ENCODE assay signal across 9 cellular contexts in genomic region chr15:90165659-90166489, GRCh38. TPM values are rescaled to one million over a fixed set of nuclear protein-coding genes. Genes with fewer than 3 reads are reported as not detected.
A peak's percentile ranks its signal among the peaks of the same experiment; 100 is the strongest.
DNase-seq lines count a peak whose midpoint lies in the region; ATAC-seq, FAIRE-seq and TF ChIP-seq lines count a peak whose summit lies in the region.
"Had no signal": no experiment of that assay in that cellular context is flagged by ENCODE, and none has a peak within 500 bp of the region (broad histone marks: within the 10 kb centered on the region; RNA-seq: fewer than 3 reads in every experiment).

No MANE protein-coding gene starts in this region.

- no peak overlapping the region for H3K4me3 ChIP-seq in Peyer's patch
- H3K4me3 ChIP-seq in muscle layer of duodenum (ENCODE audit: low read depth in 1 of 2, low read length in 2 of 2), result no peak overlapping the region

- peak; percentile 73 for ATAC-seq in HG03571 (IDR thresholded peaks at IDR 0.05; ENCODE audit: unreplicated experiment)

- H3K4me1 Mint-ChIP-seq in dendritic cell treated with granulocyte-macrophage colony-stimulating factor and Interleukin-4, amounts not matched to agents 40 ng/mL and 50 ng/mL, for 4 days (ENCODE audit: low read depth), result peaks cover 55% of the 10 kb centered on the region

- TF ChIP-seq POLR2A in Peyer's patch (IDR thresholded peaks at IDR 0.05), result peak in 1 of 2 donors; percentile 35

- no peaks in the 10 kb centered on the region for H3K9me3 Mint-ChIP-seq in dendritic cell treated with granulocyte-macrophage colony-stimulating factor and Interleukin-4, amounts not matched to agents 40 ng/mL and 50 ng/mL, for 4 days

- no peaks in the 10 kb centered on the region for H3K27me3 ChIP-seq in Peyer's patch
- H3K27me3 ChIP-seq in muscle layer of duodenum (ENCODE audit: low read depth, low read length), result no peaks in the 10 kb centered on the region

- no peaks in the 10 kb centered on the region for H3K27me3 Mint-ChIP-seq in dendritic cell treated with granulocyte-macrophage colony-stimulating factor and Interleukin-4, amounts not matched to agents 40 ng/mL and 50 ng/mL, for 4 days

- no peak for FAIRE-seq in urothelium cell line (lab: Jason Lieb, UNC)
- FAIRE-seq: G401.6 had no signal

- H3K36me3 ChIP-seq in Peyer's patch, result no peaks in the 10 kb centered on the region
- no peaks in the 10 kb centered on the region for H3K36me3 ChIP-seq in muscle layer of duodenum (ENCODE audit: control insufficient read depth in 1 of 2, insufficient read depth in 2 of 2, low read length in 2 of 2)

- DNase-seq in SKM-1 treated with dmso at 0.1 percent for 144 hours (lab: John Stamatoyannopoulos, UW; ENCODE audit: unreplicated experiment) (peak; percentile 59), SKM-1 (lab: John Stamatoyannopoulos, UW; ENCODE audit: unreplicated experiment) (no peak), Peyer's patch (peak; percentile 40 to 92 (median 92)), urothelium cell line (ENCODE audit: low spot score) (peak; percentile 96), occipital lobe (lab: John Stamatoyannopoulos, UW) (no peak)

- no peak overlapping the region for H3K4me3 Mint-ChIP-seq in dendritic cell treated with granulocyte-macrophage colony-stimulating factor and Interleukin-4, amounts not matched to agents 40 ng/mL and 50 ng/mL, for 4 days

- peak in 1 of 6 experiments; percentile 10 for TF ChIP-seq CTCF in Peyer's patch (IDR thresholded peaks at IDR 0.05)

- H3K9me3 ChIP-seq in Peyer's patch (no peaks in the 10 kb centered on the region), muscle layer of duodenum (ENCODE audit: control insufficient read depth in 1 of 2, low read length in 2 of 2) (no peaks in the 10 kb centered on the region)

- intact Hi-C loops in dendritic cell treated with granulocyte-macrophage colony-stimulating factor and Interleukin-4, amounts not matched to agents 40 ng/mL and 50 ng/mL, for 4 days (cut with micrococcal nuclease), result no loop called here

- H3K27ac ChIP-seq in Peyer's patch, result peak overlapping the region; percentile 1 to 89 (median 68)
- peak overlapping the region; percentile 91 for H3K27ac ChIP-seq in muscle layer of duodenum (ENCODE audit: low read length)

- H3K4me1 ChIP-seq in Peyer's patch, result peaks cover 0 to 29% (median 10%) of the 10 kb centered on the region in 4 donors
- peaks cover 0 to 9% of the 10 kb centered on the region in 2 donors for H3K4me1 ChIP-seq in muscle layer of duodenum (ENCODE audit: control insufficient read depth in 1 of 2, insufficient read depth in 2 of 2, low read length in 2 of 2)

- H3K36me3 Mint-ChIP-seq in dendritic cell treated with granulocyte-macrophage colony-stimulating factor and Interleukin-4, amounts not matched to agents 40 ng/mL and 50 ng/mL, for 4 days (ENCODE audit: low read depth), result no peaks in the 10 kb centered on the region

- peak overlapping the region; percentile 75 for H3K27ac Mint-ChIP-seq in dendritic cell treated with granulocyte-macrophage colony-stimulating factor and Interleukin-4, amounts not matched to agents 40 ng/mL and 50 ng/mL, for 4 days

RNA-seq across cellular contexts. Expression of gene SEMA4B, which starts 35.3 kb away (rescaled TPM):
- total RNA-seq in Peyer's patch, result 100 to 1,000 TPM in 2 of 4 donors, 10 to 100 TPM in 2; 63.2 to 147 (median 91.3) TPM
- 36.3 TPM for total RNA-seq in occipital lobe

Comparison
In these comparisons a context has a peak if more than half of its experiments do, and no peak if none do; other contexts are left out.
1. DNase-seq: peak in SKM-1 treated with dmso at 0.1 percent for 144 hours (single experiment), Peyer's patch (3 of 3) and urothelium cell line (single experiment); none in SKM-1 (single experiment) and occipital lobe (single experiment).